ENCODE assay signal across 8 cellular contexts in the genomic region with DNA sequence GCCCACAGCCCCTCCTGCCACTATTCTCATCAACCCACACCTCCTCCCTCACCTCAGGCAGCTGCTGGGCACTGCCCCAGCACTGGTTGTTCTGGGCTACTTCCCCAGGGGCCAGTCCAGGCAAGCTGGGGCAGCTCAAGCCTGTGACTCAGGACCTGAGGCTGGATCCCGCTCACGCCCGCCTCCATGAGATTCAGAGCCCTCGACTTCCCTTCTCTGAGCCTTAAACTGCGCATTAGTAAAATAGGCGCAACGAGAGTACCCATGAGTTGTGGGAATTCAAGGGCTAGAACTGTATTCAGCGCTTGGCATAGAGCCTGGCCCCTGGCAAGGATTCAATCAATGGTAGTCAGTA. TPM values are rescaled to one million over a fixed set of nuclear protein-coding genes. Genes with fewer than 3 reads are reported as not detected.
A peak's percentile ranks its signal among the peaks of the same experiment; 100 is the strongest.
DNase-seq lines count a peak whose midpoint lies in the region; ATAC-seq and TF ChIP-seq lines count a peak whose summit lies in the region.

No MANE protein-coding gene starts in this region.

- DNase-seq in CD8-positive, alpha-beta T cell = no peak
- DNase-seq in HL-60 (ENCODE audit: low read depth in 1 of 2, low spot score in 1 of 2) (no peak), RPMI8226 (peak; percentile 65), endothelial cell (ENCODE audit: low spot score) (no peak), aorta (peak; percentile 94 to 95), cerebellar cortex (ENCODE audit: low spot score) (no peak)

- H3K27ac Mint-ChIP-seq in CD8-positive, alpha-beta T cell = peak overlapping the region; percentile 82
- H3K27ac Mint-ChIP-seq in endothelial cell (ENCODE audit: unreplicated experiment) = no peak overlapping the region

- peaks cover 48% of the 10 kb centered on the region for H3K4me1 Mint-ChIP-seq in CD8-positive, alpha-beta T cell (ENCODE audit: low read depth)
- H3K4me1 Mint-ChIP-seq in endothelial cell (ENCODE audit: unreplicated experiment) = peaks cover 20% of the 10 kb centered on the region

- POLR2A ChIA-PET in CD8-positive, alpha-beta T cell (lab: Charles Lee) = interaction anchor here (1.2 to 5.7 kb wide), 5 partner anchors 9 to 53 kb away, joined by 4 to 41 read pairs (median 6); no protein-coding TSS in a partner anchor

- H3K36me3 ChIP-seq in CD8-positive, alpha-beta T cell (ENCODE audit: insufficient read depth, low read length) = no peaks in the 10 kb centered on the region
- no peaks in the 10 kb centered on the region for H3K36me3 ChIP-seq in mucosa of stomach (ENCODE audit: control insufficient read depth, insufficient read depth, low read length)
- no peaks in the 10 kb centered on the region for H3K36me3 ChIP-seq in aorta (ENCODE audit: control insufficient read depth in 1 of 2, insufficient read depth in 2 of 2, low read length in 1 of 2)

- WGBS in aorta, 2 donors = 0 to 3% methylated on average over 8 of the region's 8 CpGs

- intact Hi-C loops in CD8-positive, alpha-beta T cell (cut with DNase I, micrococcal nuclease) = loop anchor here (1.0 to 10.0 kb wide), 13 partner anchors 32 to 1240 kb away; a partner anchor contains a TSS
- intact Hi-C loops in aorta (cut with DNase I) = loop anchor here (1.0 to 10.0 kb wide), 5 partner anchors 28 to 530 kb away; no protein-coding TSS in a partner anchor

- CTCF ChIA-PET in CD8-positive, alpha-beta T cell (lab: Charles Lee) = interaction anchor here (1.0 to 17.8 kb wide), 6 partner anchors 31 to 211 kb away, joined by 3 to 625 read pairs (median 3); a partner anchor contains a TSS

- H3K9ac ChIP-seq in mucosa of stomach (ENCODE audit: low read length) = peak overlapping the region; percentile 90

- peaks cover 46% of the 10 kb centered on the region for H3K4me1 ChIP-seq in CD8-positive, alpha-beta T cell (ENCODE audit: insufficient read depth, low read length)
- H3K4me1 ChIP-seq in mucosa of stomach (ENCODE audit: control insufficient read depth, insufficient read depth, low read length) (peaks cover 54% of the 10 kb centered on the region), aorta (ENCODE audit: control insufficient read depth in 1 of 2, insufficient read depth in 2 of 2, low read length in 2 of 2) (no peaks in the 10 kb centered on the region)

- H3K4me3 ChIP-seq in CD8-positive, alpha-beta T cell (ENCODE audit: low read depth, low read length) = peak overlapping the region; percentile 89
- peak overlapping the region; percentile 67 for H3K4me3 ChIP-seq in HL-60 (replicated peaks; ENCODE audit: insufficient read depth, low read length)
- H3K4me3 ChIP-seq in mucosa of stomach (ENCODE audit: low read length) = peak overlapping the region; percentile 60
- H3K4me3 ChIP-seq in aorta (ENCODE audit: low read length in 2 of 2) = no peak overlapping the region

- H3K27ac ChIP-seq in CD8-positive, alpha-beta T cell (ENCODE audit: low read depth, low read length) = no peak overlapping the region
- peak overlapping the region; percentile 45 for H3K27ac ChIP-seq in HL-60 (replicated peaks)
- H3K27ac ChIP-seq in aorta (ENCODE audit: low read depth in 1 of 2, low read length in 2 of 2) = peak overlapping the region; percentile 88 to 94

- H3K4me3 Mint-ChIP-seq in CD8-positive, alpha-beta T cell = peak overlapping the region; percentile 82
- H3K4me3 Mint-ChIP-seq in endothelial cell (ENCODE audit: unreplicated experiment) = peak overlapping the region; percentile 68

- ATAC-seq in CD8-positive, alpha-beta T cell = no peak
- peak; percentile 77 for ATAC-seq in aorta (ENCODE audit: low FRiP score)
- no peak for ATAC-seq in GM18861 (IDR thresholded peaks at IDR 0.05; ENCODE audit: unreplicated experiment)

- no peaks in the 10 kb centered on the region for H3K27me3 Mint-ChIP-seq in CD8-positive, alpha-beta T cell (ENCODE audit: low read depth)
- peaks cover 17% of the 10 kb centered on the region for H3K27me3 Mint-ChIP-seq in endothelial cell (ENCODE audit: unreplicated experiment)

- H3K9me3 ChIP-seq in CD8-positive, alpha-beta T cell (ENCODE audit: low read length) = no peaks in the 10 kb centered on the region
- H3K9me3 ChIP-seq in mucosa of stomach (ENCODE audit: control insufficient read depth, low read length) = no peaks in the 10 kb centered on the region
- H3K9me3 ChIP-seq in aorta (ENCODE audit: control insufficient read depth, low read length) = no peaks in the 10 kb centered on the region

- H3K9me3 Mint-ChIP-seq in CD8-positive, alpha-beta T cell = no peaks in the 10 kb centered on the region
- no peaks in the 10 kb centered on the region for H3K9me3 Mint-ChIP-seq in endothelial cell (ENCODE audit: unreplicated experiment)

- no peaks in the 10 kb centered on the region for H3K36me3 Mint-ChIP-seq in CD8-positive, alpha-beta T cell
- peaks cover 4% of the 10 kb centered on the region for H3K36me3 Mint-ChIP-seq in endothelial cell (ENCODE audit: low read depth, unreplicated experiment)

- no peaks in the 10 kb centered on the region for H3K27me3 ChIP-seq in CD8-positive, alpha-beta T cell (ENCODE audit: insufficient read depth, low read length)
- H3K27me3 ChIP-seq in HL-60 (ENCODE audit: insufficient read depth, poor library complexity, severe bottlenecking) (no peaks in the 10 kb centered on the region), mucosa of stomach (ENCODE audit: control insufficient read depth, insufficient read depth, low read length) (no peaks in the 10 kb centered on the region), aorta (ENCODE audit: control insufficient read depth in 1 of 2, insufficient read depth in 2 of 2, low read length in 1 of 2) (no peaks in the 10 kb centered on the region)

- TF ChIP-seq CTCF in CD8-positive, alpha-beta T cell (IDR thresholded peaks at IDR 0.05) = no peak
- TF ChIP-seq CTCF in HL-60 (IDR thresholded peaks at IDR 0.05; ENCODE audit: insufficient read depth, low read length) = no peak
- no peak for TF ChIP-seq CTCF in endothelial cell (IDR thresholded peaks at IDR 0.05; ENCODE audit: unreplicated experiment)

RNA-seq across cellular contexts. Expression of a gene that starts 0.8 kb away (rescaled TPM):
- 10 to 100 TPM; 28.1 to 32.4 TPM for total RNA-seq in CD8-positive, alpha-beta T cell
- 16.1 TPM for total RNA-seq in endothelial cell (ENCODE audit: unreplicated experiment)
- total RNA-seq in aorta = 10 to 100 TPM; 44.1 to 64.6 TPM
- polyA plus RNA-seq in aorta = 10 to 100 TPM; 21.0 to 48.2 TPM

Comparison
In these comparisons a context has a peak if more than half of its experiments do, and no peak if none do; other contexts are left out.
1. DNase-seq: peak in RPMI8226 (single experiment) and aorta (2 of 2); none in CD8-positive, alpha-beta T cell (0 of 7), HL-60 (0 of 2), endothelial cell (single experiment) and cerebellar cortex (single experiment).
2. H3K4me3 ChIP-seq: peak in CD8-positive, alpha-beta T cell (single experiment), HL-60 (single experiment) and mucosa of stomach (single experiment); none in aorta (0 of 2).